1 cellular context compared by ENCODE assay signal in genomic region chr20:33693274-33693673, GRCh38.
TF ChIP-seq lines count a peak whose summit lies in the region.

No MANE protein-coding gene starts in this region.

TF ChIP-seq in HepG2, 621 proteins besides CTCF, POLR2A, EP300 and RAD21:
- TF ChIP-seq NFE2L1 (CRISPR knock-in tag; IDR thresholded peaks at IDR 0.05; ENCODE audit: borderline replicate concordance) (no peak), CREB1 (IDR thresholded peaks at IDR 0.05) (peak; percentile 69), CREB1 (CRISPR knock-in tag; IDR thresholded peaks at IDR 0.05) (no peak)
